In genomic region chr17:4712526-4712925, GRCh38 we compare ENCODE assay signal across 1 cellular context.
TF ChIP-seq lines count a peak whose summit lies in the region.

No MANE protein-coding gene starts in this region.

TF ChIP-seq in SK-N-SH, 30 proteins besides CTCF, POLR2A, EP300 and RAD21 (continued from another document):
- TF ChIP-seq MEF2A (IDR thresholded peaks at IDR 0.05; ENCODE audit: borderline replicate concordance, low read depth): no peak
- no peak for TF ChIP-seq POLR2AphosphoS5 (IDR thresholded peaks at IDR 0.05; ENCODE audit: low read depth, low read length)
- TF ChIP-seq YY1 (IDR thresholded peaks at IDR 0.05; ENCODE audit: low read depth): no peak
- no peak for TF ChIP-seq REST (IDR thresholded peaks at IDR 0.05; ENCODE audit: low read depth, low read length)
- no peak for TF ChIP-seq IRF3 (IDR thresholded peaks at IDR 0.05; ENCODE audit: low read depth, low read length)
- no peak for TF ChIP-seq NFIC (IDR thresholded peaks at IDR 0.05; ENCODE audit: borderline replicate concordance)
- no peak for TF ChIP-seq PBX3 (IDR thresholded peaks at IDR 0.05)
- no peak for TF ChIP-seq NRF1 (IDR thresholded peaks at IDR 0.05; ENCODE audit: low read depth, low read length)
- no peak for TF ChIP-seq RCOR1 (IDR thresholded peaks at IDR 0.05; ENCODE audit: low read length)
- no peak for TF ChIP-seq FOXM1 (IDR thresholded peaks at IDR 0.05; ENCODE audit: low read depth)
- TF ChIP-seq SMC3 (IDR thresholded peaks at IDR 0.05; ENCODE audit: low read depth, low read length): no peak
- no peak for TF ChIP-seq USF1 (IDR thresholded peaks at IDR 0.05; ENCODE audit: borderline replicate concordance, low read depth)
- TF ChIP-seq GATA2 (CRISPR knock-in tag; IDR thresholded peaks at IDR 0.05): no peak
- TF ChIP-seq USF2 (IDR thresholded peaks at IDR 0.05; ENCODE audit: borderline replicate concordance, low read depth, low read length): no peak
- TF ChIP-seq CHD2 (IDR thresholded peaks at IDR 0.05; ENCODE audit: low read length, partially characterized antibody): no peak
- no peak for TF ChIP-seq FOSL2 (IDR thresholded peaks at IDR 0.05; ENCODE audit: borderline replicate concordance, low read depth)
- no peak for TF ChIP-seq GABPA (IDR thresholded peaks at IDR 0.05; ENCODE audit: low read depth)
